In the genomic region with DNA sequence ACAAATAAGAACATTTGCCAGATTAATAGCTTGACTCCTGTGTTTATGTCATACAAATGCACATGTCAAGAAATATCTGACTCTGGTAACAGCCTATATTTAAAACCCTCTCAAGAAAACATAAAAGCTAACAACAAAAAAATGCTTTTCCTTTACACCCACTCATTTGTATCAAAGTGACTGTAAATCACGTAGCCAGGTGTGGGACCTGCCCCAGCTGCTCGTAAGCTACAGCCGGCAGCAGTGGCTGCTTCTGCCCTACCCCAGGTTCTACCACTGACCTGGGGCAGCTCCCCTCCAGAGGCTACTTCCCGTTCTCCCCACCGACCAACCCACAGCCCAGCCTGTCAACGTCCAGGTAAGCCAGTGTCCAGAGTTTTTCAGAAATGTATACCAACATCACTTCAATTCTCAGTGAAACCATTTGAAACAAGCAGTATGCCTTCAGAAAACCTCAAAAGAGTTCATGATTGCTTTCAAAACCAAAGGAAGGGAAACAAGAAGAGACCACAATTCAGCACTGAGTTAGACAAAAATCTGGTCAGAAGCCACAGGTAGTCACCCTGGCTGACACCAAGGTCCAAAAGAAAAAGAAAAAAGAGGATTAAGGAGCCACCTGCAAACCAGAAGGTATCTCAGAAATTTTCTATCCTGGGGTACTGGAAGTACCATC, we compare ENCODE assay signal across 16 cellular contexts. TPM values are rescaled to one million over a fixed set of nuclear protein-coding genes. Genes with fewer than 3 reads are reported as not detected.
DNase-seq lines count a peak whose midpoint lies in the region; ATAC-seq and TF ChIP-seq lines count a peak whose summit lies in the region.
"Had no signal": no experiment of that assay in that cellular context is flagged by ENCODE, and none has a peak within 500 bp of the region (broad histone marks: within the 10 kb centered on the region; RNA-seq: fewer than 3 reads in every experiment).

No MANE protein-coding gene starts in this region.

- CTCF ChIA-PET in GM10248 (lab: Yijun Ruan, JAX) (interaction anchor here (0.8 to 2.1 kb wide), 8 partner anchors 8 to 104 kb away, joined by 3 to 7 read pairs (median 4); no protein-coding TSS in a partner anchor), Caco-2 (lab: Charles Lee) (no interaction called here)
- CTCF ChIA-PET in activated CD8-positive, alpha-beta T cell treated with anti-CD3 and anti-CD28 coated beads for 36 hours (lab: Charles Lee), result interaction anchor here (1.2 to 1.3 kb wide), 2 partner anchors 8 to 16 kb away, joined by 6 to 7 read pairs; no protein-coding TSS in a partner anchor

- peak overlapping the region; percentile 63 for H3K27ac Mint-ChIP-seq in activated CD8-positive, alpha-beta T cell treated with anti-CD3 and anti-CD28 coated beads for 36 hours
- no peak overlapping the region for H3K27ac Mint-ChIP-seq in Caco-2 (ENCODE audit: unreplicated experiment)

- H3K4me1 Mint-ChIP-seq in activated CD8-positive, alpha-beta T cell treated with anti-CD3 and anti-CD28 coated beads for 36 hours (ENCODE audit: low read depth), result peaks cover 15% of the 10 kb centered on the region
- H3K4me1 Mint-ChIP-seq in Caco-2 (ENCODE audit: low read depth, unreplicated experiment), result peaks cover under 1% of the 10 kb centered on the region

- intact Hi-C loops in activated CD8-positive, alpha-beta T cell treated with anti-CD3 and anti-CD28 coated beads for 36 hours (cut with micrococcal nuclease), result no loop called here
- intact Hi-C loops in Caco-2 (cut with micrococcal nuclease; ENCODE audit: unreplicated experiment) (no loop called here), tibial artery (cut with DNase I; ENCODE audit: low total_unique reads) (no loop called here)

- H3K4me1 ChIP-seq in Caco-2 (no peaks in the 10 kb centered on the region), tibial artery (peaks cover 0 to 7% (median 0%) of the 10 kb centered on the region in 4 donors)
- H3K4me1 ChIP-seq: BLaER1 treated with 17β-estradiol and CSF1 and Interleukin-3, amounts not matched to agents 10 nM and 100 nM; prostate gland; suprapubic skin had no signal

- ATAC-seq in GM19035 (IDR thresholded peaks at IDR 0.05; ENCODE audit: unreplicated experiment), result peak; percentile 73
- peak; percentile 68 for ATAC-seq in HG02981 (IDR thresholded peaks at IDR 0.05; ENCODE audit: unreplicated experiment)
- peak; percentile 70 for ATAC-seq in activated CD8-positive, alpha-beta T cell treated with anti-CD3 and anti-CD28 coated beads for 36 hours
- no peak for ATAC-seq in GM19463 (IDR thresholded peaks at IDR 0.05; ENCODE audit: unreplicated experiment)

- H3K4me3 Mint-ChIP-seq in activated CD8-positive, alpha-beta T cell treated with anti-CD3 and anti-CD28 coated beads for 36 hours, result no peak overlapping the region
- H3K4me3 Mint-ChIP-seq in Caco-2 (ENCODE audit: unreplicated experiment), result no peak overlapping the region

- H3K27me3 ChIP-seq in Caco-2 (replicated peaks; ENCODE audit: control insufficient read depth, insufficient read depth, low read length), result no peaks in the 10 kb centered on the region
- H3K27me3 ChIP-seq in tibial artery, result no peaks in the 10 kb centered on the region
- H3K27me3 ChIP-seq: BLaER1 treated with 17β-estradiol and CSF1 and Interleukin-3, amounts not matched to agents 10 nM and 100 nM; suprapubic skin had no signal

- H3K36me3 Mint-ChIP-seq in activated CD8-positive, alpha-beta T cell treated with anti-CD3 and anti-CD28 coated beads for 36 hours (ENCODE audit: low read depth), result peaks cover 43% of the 10 kb centered on the region
- peaks cover 8% of the 10 kb centered on the region for H3K36me3 Mint-ChIP-seq in Caco-2 (ENCODE audit: insufficient read depth, unreplicated experiment)

- H3K9me3 Mint-ChIP-seq in activated CD8-positive, alpha-beta T cell treated with anti-CD3 and anti-CD28 coated beads for 36 hours, result no peaks in the 10 kb centered on the region
- H3K9me3 Mint-ChIP-seq in Caco-2 (ENCODE audit: unreplicated experiment), result no peaks in the 10 kb centered on the region

- TF ChIP-seq CTCF in GM10248 (IDR thresholded peaks at IDR 0.05; ENCODE audit: control extremely low read depth, extremely low read depth, low read depth, missing control alignments) (no peak), Caco-2 (IDR thresholded peaks at IDR 0.05; ENCODE audit: insufficient read depth in 1 of 2, low read depth in 1 of 2, low read length in 1 of 2, severe bottlenecking in 1 of 2, unreplicated experiment in 1 of 2) (no peak), tibial artery (IDR thresholded peaks at IDR 0.05) (no peak)
- no peak for TF ChIP-seq CTCF in activated CD8-positive, alpha-beta T cell treated with anti-CD3 and anti-CD28 coated beads for 36 hours (IDR thresholded peaks at IDR 0.05)

- POLR2A ChIA-PET in GM10248 (lab: Yijun Ruan, JAX), result no interaction called here
- POLR2A ChIA-PET in activated CD8-positive, alpha-beta T cell treated with anti-CD3 and anti-CD28 coated beads for 36 hours (lab: Charles Lee), result no interaction called here
- POLR2A ChIA-PET in Caco-2 (lab: Charles Lee), result no interaction called here

- H3K27me3 Mint-ChIP-seq in activated CD8-positive, alpha-beta T cell treated with anti-CD3 and anti-CD28 coated beads for 36 hours, result no peaks in the 10 kb centered on the region
- no peaks in the 10 kb centered on the region for H3K27me3 Mint-ChIP-seq in Caco-2 (ENCODE audit: insufficient read depth, unreplicated experiment)

- no peak overlapping the region for H3K4me3 ChIP-seq in Caco-2 (ENCODE audit: low read depth, low read length)
- H3K4me3 ChIP-seq in tibial artery, result no peak overlapping the region
- H3K4me3 ChIP-seq: BLaER1 treated with 17β-estradiol and CSF1 and Interleukin-3, amounts not matched to agents 10 nM and 100 nM; prostate gland; suprapubic skin had no signal

- DNase-seq in GM10248 (ENCODE audit: extremely low spot score), result peak; percentile 29
- DNase-seq in activated CD8-positive, alpha-beta T cell treated with anti-CD3 and anti-CD28 coated beads for 36 hours, result peak; percentile 21
- DNase-seq in ureter (ENCODE audit: low spot score), result no peak
- no peak for DNase-seq in Caco-2
- DNase-seq in tibial artery, result no peak
- DNase-seq: activated CD4-positive, CD25-positive, alpha-beta regulatory T cell; amygdala; NCI-H524 treated with DMSO at 0.1 percent for 48 hours; SIG-M5; stimulated activated CD4-positive, alpha-beta T cell treated with anti-CD3 and anti-CD28 coated beads, Interleukin-4, amount 100 ng/mL, for 4 hours had no signal

- BruUV-seq in Caco-2 (replicated peaks; lab: Mats Ljungman, UMichigan), result no TSS peak

- H3K27ac ChIP-seq in tibial artery, result no peak overlapping the region
- H3K27ac ChIP-seq: BLaER1 treated with 17β-estradiol and CSF1 and Interleukin-3, amounts not matched to agents 10 nM and 100 nM; prostate gland; suprapubic skin had no signal

- no peaks in the 10 kb centered on the region; the same call in 1 of the 2 replicates for H3K36me3 ChIP-seq in Caco-2 (ENCODE audit: control insufficient read depth, insufficient read depth, low read length)
- H3K36me3 ChIP-seq in tibial artery, result peaks cover 60 to 86% (median 63%) of the 10 kb centered on the region in 3 donors

- H3K9me3 ChIP-seq in Caco-2, result no peaks in the 10 kb centered on the region
- H3K9me3 ChIP-seq in tibial artery, result no peaks in the 10 kb centered on the region
- H3K9me3 ChIP-seq: BLaER1 treated with 17β-estradiol and CSF1 and Interleukin-3, amounts not matched to agents 10 nM and 100 nM; prostate gland; suprapubic skin had no signal

RNA-seq across cellular contexts. Expression of a gene that starts 40.4 kb away (rescaled TPM):
- 10 to 100 TPM; 20.8 to 20.9 TPM for total RNA-seq in activated CD8-positive, alpha-beta T cell treated with anti-CD3 and anti-CD28 coated beads for 36 hours
- total RNA-seq in ureter (71.2 TPM), Caco-2 (2022) (32.3 and 32.8 TPM in 2 replicates)

Comparison
In these comparisons a context has a peak if more than half of its experiments do, and no peak if none do; other contexts are left out.
1. DNase-seq: peak in GM10248 (single experiment) and activated CD8-positive, alpha-beta T cell treated with anti-CD3 and anti-CD28 coated beads for 36 hours (single experiment); none in ureter (single experiment), Caco-2 (0 of 2) and tibial artery (0 of 2).